In the genomic region with DNA sequence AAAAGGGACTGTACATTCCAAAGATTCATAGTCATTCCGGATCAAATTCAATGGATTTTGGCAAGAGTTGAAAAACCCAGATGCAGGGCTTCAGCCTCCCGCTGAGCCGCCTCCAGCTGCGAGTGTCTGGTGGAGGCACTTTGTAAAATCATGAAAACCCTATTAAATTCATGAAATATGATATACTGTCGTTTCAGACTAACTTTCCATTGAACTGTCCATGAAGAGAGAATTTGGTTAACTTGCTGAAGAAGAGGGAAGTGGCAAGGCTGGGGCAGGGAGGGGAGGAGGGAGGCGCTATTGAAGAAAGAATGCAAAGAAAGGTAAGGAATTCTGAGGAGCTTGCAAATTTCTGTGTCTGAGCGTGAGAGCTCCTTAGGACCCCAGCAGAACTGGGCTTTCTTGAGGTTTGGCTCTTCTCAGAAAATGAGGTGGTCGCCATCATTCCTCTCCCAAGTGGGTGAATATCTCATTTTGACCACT, we compare ENCODE assay signal across 12 cellular contexts. TPM values are rescaled to one million over a fixed set of nuclear protein-coding genes. Genes with fewer than 3 reads are reported as not detected.
DNase-seq lines count a peak whose midpoint lies in the region; ATAC-seq, FAIRE-seq and TF ChIP-seq lines count a peak whose summit lies in the region.
"Had no signal": no experiment of that assay in that cellular context is flagged by ENCODE, and none has a peak within 500 bp of the region (broad histone marks: within the 10 kb centered on the region; RNA-seq: fewer than 3 reads in every experiment).

No MANE protein-coding gene starts in this region.

- H3K4me1 ChIP-seq in kidney (ENCODE audit: control insufficient read depth in 1 of 2, insufficient read depth in 1 of 2, low read depth in 1 of 2, low read length in 2 of 2), result peaks cover 0 to 2% of the 10 kb centered on the region in 2 donors

- peaks cover 2% of the 10 kb centered on the region for H3K27me3 Mint-ChIP-seq in brain

- peak; percentile 42 for DNase-seq in HS-5 (ENCODE audit: low read depth)
- DNase-seq in kidney, result peak; percentile 83
- peak; percentile 66 for DNase-seq in urothelium cell line (ENCODE audit: low spot score)
- DNase-seq in medulla oblongata (ENCODE audit: extremely low spot score), result no peak
- no peak for DNase-seq in HuH-7.5 (ENCODE audit: low spot score)
- DNase-seq: activated CD4-positive, alpha-beta T cell treated with anti-CD3 and anti-CD28 coated beads for 1 hour; KBM-7 had no signal

- no peaks in the 10 kb centered on the region for H3K36me3 Mint-ChIP-seq in brain

- FAIRE-seq in kidney (lab: Jason Lieb, UNC) (no peak), urothelium cell line (lab: Jason Lieb, UNC) (no peak)
- FAIRE-seq: islet of Langerhans had no signal

- peak overlapping the region in 3 of 5 experiments; percentile 86 to 98 (median 91) for H3K27ac Mint-ChIP-seq in brain

- no peak for ATAC-seq in GM21717 (IDR thresholded peaks at IDR 0.05; ENCODE audit: unreplicated experiment)

- H3K4me1 Mint-ChIP-seq in brain, result peaks cover 31% of the 10 kb centered on the region

- intact Hi-C loops in kidney (cut with DNase I), result no loop called here

- peak overlapping the region in 3 of 5 experiments; percentile 28 to 49 (median 45) for H3K4me3 Mint-ChIP-seq in brain

- H3K9me3 ChIP-seq in kidney (ENCODE audit: control insufficient read depth in 1 of 2, low read length in 2 of 2), result no peaks in the 10 kb centered on the region

- H3K36me3 ChIP-seq in kidney (ENCODE audit: control insufficient read depth in 1 of 2, insufficient read depth in 2 of 2, low read length in 2 of 2), result no peaks in the 10 kb centered on the region
- H3K36me3 ChIP-seq: cardiac muscle cell had no signal

- no peak overlapping the region for H3K4me3 ChIP-seq in kidney (ENCODE audit: low read length in 2 of 2)
- H3K4me3 ChIP-seq: cardiac muscle cell had no signal

- H3K9me3 Mint-ChIP-seq in brain, result peaks cover 5 to 6% (median 6%) of the 10 kb centered on the region in 5 experiments

- TF ChIP-seq CTCF in brain (conservative IDR thresholded peaks at IDR 0.05) (no peak), kidney (IDR thresholded peaks at IDR 0.05; ENCODE audit: borderline replicate concordance, extremely low read depth, insufficient read depth) (no peak)

- no peak overlapping the region for H3K9ac ChIP-seq in kidney (ENCODE audit: low read length in 2 of 2)

- no peak overlapping the region for H3K27ac ChIP-seq in kidney (ENCODE audit: low read depth in 2 of 2, low read length in 2 of 2)
- H3K27ac ChIP-seq: cardiac muscle cell had no signal

RNA-seq across cellular contexts. Expression of gene SLC14A2, which starts 25.7 kb away (rescaled TPM):
- polyA plus RNA-seq in brain (ENCODE audit: insufficient read depth, low read depth, low replicate concordance), result 0.49 TPM
- 5.1 TPM for total RNA-seq in kidney
- polyA plus RNA-seq in kidney (ENCODE audit: insufficient read depth, low read depth, low replicate concordance), result 0.34 TPM
- total RNA-seq: cardiac muscle cell, ureter had no signal

Comparison
In these comparisons a context has a peak if more than half of its experiments do, and no peak if none do; other contexts are left out.
1. DNase-seq: peak in HS-5 (single experiment), kidney (single experiment) and urothelium cell line (single experiment); none in medulla oblongata (single experiment) and HuH-7.5 (single experiment).